ENCODE assay signal across 21 cellular contexts in the genomic region with DNA sequence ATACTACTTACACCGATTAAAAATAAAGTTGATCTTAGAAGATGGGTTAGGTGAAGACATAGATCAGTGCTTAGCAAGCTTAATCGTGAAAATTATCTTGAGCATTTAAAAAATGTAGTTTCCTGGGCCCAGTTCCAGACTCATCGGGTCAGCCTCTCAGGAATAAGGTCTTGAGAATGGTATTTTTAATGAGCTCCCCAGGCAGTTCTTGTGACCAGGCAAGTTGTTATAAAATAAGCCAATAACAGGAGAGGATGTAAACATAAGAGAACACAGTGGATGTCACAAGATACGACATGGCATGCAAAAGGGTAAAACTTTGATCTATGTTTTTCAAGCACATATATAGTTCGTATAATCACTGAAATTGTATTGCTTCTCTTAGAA.
A peak's percentile ranks its signal among the peaks of the same experiment; 100 is the strongest.
DNase-seq lines count a peak whose midpoint lies in the region; TF ChIP-seq lines count a peak whose summit lies in the region.
"Had no signal": no experiment of that assay in that cellular context is flagged by ENCODE, and none has a peak within 500 bp of the region (broad histone marks: within the 10 kb centered on the region; RNA-seq: fewer than 3 reads in every experiment).

No MANE protein-coding gene starts in this region.

- H3K36me3 Mint-ChIP-seq in HFFc6 (ENCODE audit: low read depth): no peaks in the 10 kb centered on the region; the same call in 1 of the 2 replicates
- no peaks in the 10 kb centered on the region for H3K36me3 Mint-ChIP-seq in mesothelial cell of epicardium

- H3K4me3 ChIP-seq in brain microvascular endothelial cell (ENCODE audit: low read depth, low read length): no peak overlapping the region
- H3K4me3 ChIP-seq: HAP-1, psoas muscle, upper lobe of left lung had no signal

- in situ Hi-C loops in brain microvascular endothelial cell (cut with HindIII; ENCODE audit: low pct_ligation_motif_present, low sequenced_read_pairs): no loop called here

- H3K27ac ChIP-seq in brain microvascular endothelial cell: peak overlapping the region; percentile 83
- H3K27ac ChIP-seq: epithelial cell of prostate, psoas muscle, upper lobe of left lung had no signal

- H3K4me1 Mint-ChIP-seq in HFFc6 (ENCODE audit: low read depth) (peaks cover 57% of the 10 kb centered on the region), mesothelial cell of epicardium (peaks cover 53% of the 10 kb centered on the region)
- H3K4me1 Mint-ChIP-seq: nephron progenitor cell had no signal

- H3K36me3 ChIP-seq in brain microvascular endothelial cell (replicated peaks): no peaks in the 10 kb centered on the region
- H3K36me3 ChIP-seq: HAP-1, upper lobe of left lung had no signal

- H3K4me3 Mint-ChIP-seq in HFFc6: no peak overlapping the region
- no peak overlapping the region for H3K4me3 Mint-ChIP-seq in mesothelial cell of epicardium
- H3K4me3 Mint-ChIP-seq: dendritic cell treated with granulocyte-macrophage colony-stimulating factor and Interleukin-4, amounts not matched to agents 40 ng/mL and 50 ng/mL, for 4 days; nephron progenitor cell had no signal

- peak; percentile 36 for DNase-seq in AG08395 (ENCODE audit: low spot score)
- DNase-seq in HFFc6: peak; percentile 67
- DNase-seq in brain microvascular endothelial cell: peak; percentile 84
- DNase-seq in mesothelial cell of epicardium (ENCODE audit: low spot score in 2 of 2, unreplicated experiment in 2 of 2): no peak
- no peak for DNase-seq in GOT3 (lab: John Stamatoyannopoulos, UW)
- DNase-seq in RKO (ENCODE audit: low spot score): no peak
- no peak for DNase-seq in NCI-H510A (lab: John Stamatoyannopoulos, UW)
- no peak for DNase-seq in NCI-H2171 treated with DMSO at 0.1 percent for 48 hours (lab: John Stamatoyannopoulos, UW)
- DNase-seq: activated naive CD4-positive, alpha-beta T cell; COR-L47; GF-D8; glutamatergic neuron; mesendoderm; nephron progenitor cell; psoas muscle; stimulated activated CD4-positive, alpha-beta T cell treated with anti-CD3 and anti-CD28 coated beads, Interleukin-15, amount 100 ng/mL, for 24 hours; stimulated activated naive CD8-positive, alpha-beta T cell treated with anti-CD3 and anti-CD28 coated beads, Interleukin-15, Interleukin-2, amounts not matched to agents 100 U/mL and 50 U/mL, for 24 hours; upper lobe of left lung had no signal

- H3K27me3 Mint-ChIP-seq in HFFc6 (ENCODE audit: insufficient read depth) (no peaks in the 10 kb centered on the region), mesothelial cell of epicardium (ENCODE audit: low read depth) (no peaks in the 10 kb centered on the region)
- H3K27me3 Mint-ChIP-seq: dendritic cell treated with granulocyte-macrophage colony-stimulating factor and Interleukin-4, amounts not matched to agents 40 ng/mL and 50 ng/mL, for 4 days had no signal

- H3K9me3 Mint-ChIP-seq in HFFc6 (no peaks in the 10 kb centered on the region), mesothelial cell of epicardium (no peaks in the 10 kb centered on the region)
- H3K9me3 Mint-ChIP-seq: dendritic cell treated with granulocyte-macrophage colony-stimulating factor and Interleukin-4, amounts not matched to agents 40 ng/mL and 50 ng/mL, for 4 days; nephron progenitor cell had no signal

- H3K27me3 ChIP-seq in brain microvascular endothelial cell (replicated peaks): no peaks in the 10 kb centered on the region
- H3K27me3 ChIP-seq: upper lobe of left lung had no signal

- H3K27ac Mint-ChIP-seq in HFFc6 (peak overlapping the region; percentile 37), mesothelial cell of epicardium (peak overlapping the region; percentile 92)
- H3K27ac Mint-ChIP-seq: dendritic cell treated with granulocyte-macrophage colony-stimulating factor and Interleukin-4, amounts not matched to agents 40 ng/mL and 50 ng/mL, for 4 days; nephron progenitor cell had no signal

- TF ChIP-seq CTCF in HFFc6 (IDR thresholded peaks at IDR 0.05) (no peak), brain microvascular endothelial cell (IDR thresholded peaks at IDR 0.05; ENCODE audit: low read depth, low read length, missing control alignments) (no peak), mesothelial cell of epicardium (IDR thresholded peaks at IDR 0.05; ENCODE audit: unreplicated experiment) (no peak)

Comparison
In these comparisons a context has a peak if more than half of its experiments do, and no peak if none do; other contexts are left out.
1. DNase-seq: peak in AG08395 (single experiment), HFFc6 (single experiment) and brain microvascular endothelial cell (single experiment); none in mesothelial cell of epicardium (0 of 2), GOT3 (single experiment), RKO (single experiment), NCI-H510A (single experiment) and NCI-H2171 treated with DMSO at 0.1 percent for 48 hours (single experiment).